In the genomic region with DNA sequence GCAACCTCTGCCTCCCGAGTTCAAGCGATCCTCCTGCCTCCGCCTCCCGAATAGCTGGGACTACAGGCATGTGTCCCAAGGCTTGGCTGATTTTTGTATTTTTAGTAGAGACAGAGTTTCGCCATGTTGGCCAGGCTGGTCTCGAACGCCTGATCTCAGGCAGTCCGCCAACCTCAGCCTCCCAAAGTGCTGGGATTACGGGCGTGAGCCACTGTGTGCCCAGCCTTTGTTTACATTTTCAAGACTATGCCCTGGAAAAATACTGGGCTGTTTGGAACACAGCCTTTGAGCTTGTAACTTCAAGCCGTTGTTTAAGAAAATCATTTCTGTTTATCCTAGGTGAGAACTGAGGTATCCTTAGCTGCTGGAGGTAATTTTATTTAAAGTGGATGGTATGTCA, we compare ENCODE assay signal across 1 cellular context.
TF ChIP-seq lines count a peak whose summit lies in the region.

No MANE protein-coding gene starts in this region.

TF ChIP-seq in HepG2, 621 proteins besides CTCF, POLR2A, EP300 and RAD21 (continued from another document and continues in another):
- TF ChIP-seq, protein P1, sequence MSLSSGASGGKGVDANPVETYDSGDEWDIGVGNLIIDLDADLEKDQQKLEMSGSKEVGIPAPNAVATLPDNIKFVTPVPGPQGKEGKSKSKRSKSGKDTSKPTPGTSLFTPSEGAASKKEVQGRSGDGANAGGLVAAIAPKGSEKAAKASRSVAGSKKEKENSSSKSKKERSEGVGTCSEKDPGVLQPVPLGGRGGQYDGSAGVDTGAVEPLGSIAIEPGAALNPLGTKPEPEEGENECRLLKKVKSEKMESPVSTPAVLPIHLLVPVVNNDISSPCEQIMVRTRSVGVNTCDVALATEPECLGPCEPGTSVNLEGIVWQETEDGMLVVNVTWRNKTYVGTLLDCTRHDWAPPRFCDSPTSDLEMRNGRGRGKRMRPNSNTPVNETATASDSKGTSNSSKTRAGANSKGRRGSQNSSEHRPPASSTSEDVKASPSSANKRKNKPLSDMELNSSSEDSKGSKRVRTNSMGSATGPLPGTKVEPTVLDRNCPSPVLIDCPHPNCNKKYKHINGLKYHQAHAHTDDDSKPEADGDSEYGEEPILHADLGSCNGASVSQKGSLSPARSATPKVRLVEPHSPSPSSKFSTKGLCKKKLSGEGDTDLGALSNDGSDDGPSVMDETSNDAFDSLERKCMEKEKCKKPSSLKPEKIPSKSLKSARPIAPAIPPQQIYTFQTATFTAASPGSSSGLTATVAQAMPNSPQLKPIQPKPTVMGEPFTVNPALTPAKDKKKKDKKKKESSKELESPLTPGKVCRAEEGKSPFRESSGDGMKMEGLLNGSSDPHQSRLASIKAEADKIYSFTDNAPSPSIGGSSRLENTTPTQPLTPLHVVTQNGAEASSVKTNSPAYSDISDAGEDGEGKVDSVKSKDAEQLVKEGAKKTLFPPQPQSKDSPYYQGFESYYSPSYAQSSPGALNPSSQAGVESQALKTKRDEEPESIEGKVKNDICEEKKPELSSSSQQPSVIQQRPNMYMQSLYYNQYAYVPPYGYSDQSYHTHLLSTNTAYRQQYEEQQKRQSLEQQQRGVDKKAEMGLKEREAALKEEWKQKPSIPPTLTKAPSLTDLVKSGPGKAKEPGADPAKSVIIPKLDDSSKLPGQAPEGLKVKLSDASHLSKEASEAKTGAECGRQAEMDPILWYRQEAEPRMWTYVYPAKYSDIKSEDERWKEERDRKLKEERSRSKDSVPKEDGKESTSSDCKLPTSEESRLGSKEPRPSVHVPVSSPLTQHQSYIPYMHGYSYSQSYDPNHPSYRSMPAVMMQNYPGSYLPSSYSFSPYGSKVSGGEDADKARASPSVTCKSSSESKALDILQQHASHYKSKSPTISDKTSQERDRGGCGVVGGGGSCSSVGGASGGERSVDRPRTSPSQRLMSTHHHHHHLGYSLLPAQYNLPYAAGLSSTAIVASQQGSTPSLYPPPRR (CRISPR knock-in tag; IDR thresholded peaks at IDR 0.05; ENCODE audit: borderline replicate concordance): 0 out of 2 replicates have a peak, but pooled peaks have one; percentile 18
- TF ChIP-seq, protein P2, sequence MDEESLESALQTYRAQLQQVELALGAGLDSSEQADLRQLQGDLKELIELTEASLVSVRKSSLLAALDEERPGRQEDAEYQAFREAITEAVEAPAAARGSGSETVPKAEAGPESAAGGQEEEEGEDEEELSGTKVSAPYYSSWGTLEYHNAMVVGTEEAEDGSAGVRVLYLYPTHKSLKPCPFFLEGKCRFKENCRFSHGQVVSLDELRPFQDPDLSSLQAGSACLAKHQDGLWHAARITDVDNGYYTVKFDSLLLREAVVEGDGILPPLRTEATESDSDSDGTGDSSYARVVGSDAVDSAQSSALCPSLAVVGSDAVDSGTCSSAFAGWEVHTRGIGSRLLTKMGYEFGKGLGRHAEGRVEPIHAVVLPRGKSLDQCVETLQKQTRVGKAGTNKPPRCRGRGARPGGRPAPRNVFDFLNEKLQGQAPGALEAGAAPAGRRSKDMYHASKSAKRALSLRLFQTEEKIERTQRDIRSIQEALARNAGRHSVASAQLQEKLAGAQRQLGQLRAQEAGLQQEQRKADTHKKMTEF (CRISPR knock-in tag; IDR thresholded peaks at IDR 0.05): peak; percentile 27; the same call in 1 of the 2 replicates
- TF ChIP-seq ZNF605 (CRISPR knock-in tag; IDR thresholded peaks at IDR 0.05) (0 out of 2 replicates have a peak, but pooled peaks have one; percentile 35), PHF21A (CRISPR knock-in tag; IDR thresholded peaks at IDR 0.05) (peak; percentile 58; the same call in 1 of the 2 replicates), ZNF660 (CRISPR knock-in tag; IDR thresholded peaks at IDR 0.05; ENCODE audit: borderline replicate concordance, low read depth) (no peak), ZMYM4 (CRISPR knock-in tag; IDR thresholded peaks at IDR 0.05) (peak; percentile 36), SMYD3 (CRISPR knock-in tag; IDR thresholded peaks at IDR 0.05) (0 out of 2 replicates have a peak, but pooled peaks have one; percentile 2), MTA1 (CRISPR knock-in tag; IDR thresholded peaks at IDR 0.05; ENCODE audit: borderline replicate concordance) (no peak), ZFX (CRISPR knock-in tag; IDR thresholded peaks at IDR 0.05; ENCODE audit: low read depth) (peak; percentile 20; the same call in 1 of the 2 replicates), MTA3 (CRISPR knock-in tag; IDR thresholded peaks at IDR 0.05) (no peak), RFXANK (CRISPR knock-in tag; IDR thresholded peaks at IDR 0.05) (no peak), ZNF556 (CRISPR knock-in tag; IDR thresholded peaks at IDR 0.05; ENCODE audit: borderline replicate concordance) (0 out of 2 replicates have a peak, but pooled peaks have one; percentile 27), ZNF343 (CRISPR knock-in tag; IDR thresholded peaks at IDR 0.05) (no peak), SOX6 (IDR thresholded peaks at IDR 0.05) (no peak), SOX6 (CRISPR knock-in tag; IDR thresholded peaks at IDR 0.05) (peak; percentile 31; the same call in 1 of the 2 replicates), ZNF24 (IDR thresholded peaks at IDR 0.05) (no peak), HOXA9 (CRISPR knock-in tag; IDR thresholded peaks at IDR 0.05; ENCODE audit: borderline replicate concordance) (no peak), ZNF460 (CRISPR knock-in tag; IDR thresholded peaks at IDR 0.05; ENCODE audit: borderline replicate concordance) (peak; percentile 75; the same call in 1 of the 2 replicates), ZNF121 (CRISPR knock-in tag; IDR thresholded peaks at IDR 0.05) (peak; percentile 46; the same call in 1 of the 2 replicates), SNAPC2 (CRISPR knock-in tag; IDR thresholded peaks at IDR 0.05) (no peak), SALL1 (CRISPR knock-in tag; IDR thresholded peaks at IDR 0.05) (peak; percentile 76), YEATS2 (CRISPR knock-in tag; IDR thresholded peaks at IDR 0.05; ENCODE audit: borderline replicate concordance) (0 out of 2 replicates have a peak, but pooled peaks have one; percentile 32), ZNF572 (CRISPR knock-in tag; IDR thresholded peaks at IDR 0.05) (no peak), KDM6A (CRISPR knock-in tag; IDR thresholded peaks at IDR 0.05; ENCODE audit: low read depth) (0 out of 2 replicates have a peak, but pooled peaks have one; percentile 22), ZFP36L2 (CRISPR knock-in tag; IDR thresholded peaks at IDR 0.05) (no peak), GTF2F1 (IDR thresholded peaks at IDR 0.05; ENCODE audit: low read length) (no peak), MIXL1 (CRISPR knock-in tag; IDR thresholded peaks at IDR 0.05) (0 out of 2 replicates have a peak, but pooled peaks have one; percentile 16), ZMYM3 (CRISPR knock-in tag; IDR thresholded peaks at IDR 0.05) (peak; percentile 66)
- TF ChIP-seq, protein P3, sequence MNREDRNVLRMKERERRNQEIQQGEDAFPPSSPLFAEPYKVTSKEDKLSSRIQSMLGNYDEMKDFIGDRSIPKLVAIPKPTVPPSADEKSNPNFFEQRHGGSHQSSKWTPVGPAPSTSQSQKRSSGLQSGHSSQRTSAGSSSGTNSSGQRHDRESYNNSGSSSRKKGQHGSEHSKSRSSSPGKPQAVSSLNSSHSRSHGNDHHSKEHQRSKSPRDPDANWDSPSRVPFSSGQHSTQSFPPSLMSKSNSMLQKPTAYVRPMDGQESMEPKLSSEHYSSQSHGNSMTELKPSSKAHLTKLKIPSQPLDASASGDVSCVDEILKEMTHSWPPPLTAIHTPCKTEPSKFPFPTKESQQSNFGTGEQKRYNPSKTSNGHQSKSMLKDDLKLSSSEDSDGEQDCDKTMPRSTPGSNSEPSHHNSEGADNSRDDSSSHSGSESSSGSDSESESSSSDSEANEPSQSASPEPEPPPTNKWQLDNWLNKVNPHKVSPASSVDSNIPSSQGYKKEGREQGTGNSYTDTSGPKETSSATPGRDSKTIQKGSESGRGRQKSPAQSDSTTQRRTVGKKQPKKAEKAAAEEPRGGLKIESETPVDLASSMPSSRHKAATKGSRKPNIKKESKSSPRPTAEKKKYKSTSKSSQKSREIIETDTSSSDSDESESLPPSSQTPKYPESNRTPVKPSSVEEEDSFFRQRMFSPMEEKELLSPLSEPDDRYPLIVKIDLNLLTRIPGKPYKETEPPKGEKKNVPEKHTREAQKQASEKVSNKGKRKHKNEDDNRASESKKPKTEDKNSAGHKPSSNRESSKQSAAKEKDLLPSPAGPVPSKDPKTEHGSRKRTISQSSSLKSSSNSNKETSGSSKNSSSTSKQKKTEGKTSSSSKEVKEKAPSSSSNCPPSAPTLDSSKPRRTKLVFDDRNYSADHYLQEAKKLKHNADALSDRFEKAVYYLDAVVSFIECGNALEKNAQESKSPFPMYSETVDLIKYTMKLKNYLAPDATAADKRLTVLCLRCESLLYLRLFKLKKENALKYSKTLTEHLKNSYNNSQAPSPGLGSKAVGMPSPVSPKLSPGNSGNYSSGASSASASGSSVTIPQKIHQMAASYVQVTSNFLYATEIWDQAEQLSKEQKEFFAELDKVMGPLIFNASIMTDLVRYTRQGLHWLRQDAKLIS (CRISPR knock-in tag; IDR thresholded peaks at IDR 0.05): no peak; the same call in 1 of the 2 replicates
- TF ChIP-seq, protein P4, sequence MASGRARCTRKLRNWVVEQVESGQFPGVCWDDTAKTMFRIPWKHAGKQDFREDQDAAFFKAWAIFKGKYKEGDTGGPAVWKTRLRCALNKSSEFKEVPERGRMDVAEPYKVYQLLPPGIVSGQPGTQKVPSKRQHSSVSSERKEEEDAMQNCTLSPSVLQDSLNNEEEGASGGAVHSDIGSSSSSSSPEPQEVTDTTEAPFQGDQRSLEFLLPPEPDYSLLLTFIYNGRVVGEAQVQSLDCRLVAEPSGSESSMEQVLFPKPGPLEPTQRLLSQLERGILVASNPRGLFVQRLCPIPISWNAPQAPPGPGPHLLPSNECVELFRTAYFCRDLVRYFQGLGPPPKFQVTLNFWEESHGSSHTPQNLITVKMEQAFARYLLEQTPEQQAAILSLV (CRISPR knock-in tag; IDR thresholded peaks at IDR 0.05; ENCODE audit: borderline replicate concordance): no peak
- TF ChIP-seq, protein P5, sequence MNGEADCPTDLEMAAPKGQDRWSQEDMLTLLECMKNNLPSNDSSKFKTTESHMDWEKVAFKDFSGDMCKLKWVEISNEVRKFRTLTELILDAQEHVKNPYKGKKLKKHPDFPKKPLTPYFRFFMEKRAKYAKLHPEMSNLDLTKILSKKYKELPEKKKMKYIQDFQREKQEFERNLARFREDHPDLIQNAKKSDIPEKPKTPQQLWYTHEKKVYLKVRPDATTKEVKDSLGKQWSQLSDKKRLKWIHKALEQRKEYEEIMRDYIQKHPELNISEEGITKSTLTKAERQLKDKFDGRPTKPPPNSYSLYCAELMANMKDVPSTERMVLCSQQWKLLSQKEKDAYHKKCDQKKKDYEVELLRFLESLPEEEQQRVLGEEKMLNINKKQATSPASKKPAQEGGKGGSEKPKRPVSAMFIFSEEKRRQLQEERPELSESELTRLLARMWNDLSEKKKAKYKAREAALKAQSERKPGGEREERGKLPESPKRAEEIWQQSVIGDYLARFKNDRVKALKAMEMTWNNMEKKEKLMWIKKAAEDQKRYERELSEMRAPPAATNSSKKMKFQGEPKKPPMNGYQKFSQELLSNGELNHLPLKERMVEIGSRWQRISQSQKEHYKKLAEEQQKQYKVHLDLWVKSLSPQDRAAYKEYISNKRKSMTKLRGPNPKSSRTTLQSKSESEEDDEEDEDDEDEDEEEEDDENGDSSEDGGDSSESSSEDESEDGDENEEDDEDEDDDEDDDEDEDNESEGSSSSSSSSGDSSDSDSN (CRISPR knock-in tag; IDR thresholded peaks at IDR 0.05): 0 out of 2 replicates have a peak, but pooled peaks have one; percentile 26
- TF ChIP-seq, protein P6, sequence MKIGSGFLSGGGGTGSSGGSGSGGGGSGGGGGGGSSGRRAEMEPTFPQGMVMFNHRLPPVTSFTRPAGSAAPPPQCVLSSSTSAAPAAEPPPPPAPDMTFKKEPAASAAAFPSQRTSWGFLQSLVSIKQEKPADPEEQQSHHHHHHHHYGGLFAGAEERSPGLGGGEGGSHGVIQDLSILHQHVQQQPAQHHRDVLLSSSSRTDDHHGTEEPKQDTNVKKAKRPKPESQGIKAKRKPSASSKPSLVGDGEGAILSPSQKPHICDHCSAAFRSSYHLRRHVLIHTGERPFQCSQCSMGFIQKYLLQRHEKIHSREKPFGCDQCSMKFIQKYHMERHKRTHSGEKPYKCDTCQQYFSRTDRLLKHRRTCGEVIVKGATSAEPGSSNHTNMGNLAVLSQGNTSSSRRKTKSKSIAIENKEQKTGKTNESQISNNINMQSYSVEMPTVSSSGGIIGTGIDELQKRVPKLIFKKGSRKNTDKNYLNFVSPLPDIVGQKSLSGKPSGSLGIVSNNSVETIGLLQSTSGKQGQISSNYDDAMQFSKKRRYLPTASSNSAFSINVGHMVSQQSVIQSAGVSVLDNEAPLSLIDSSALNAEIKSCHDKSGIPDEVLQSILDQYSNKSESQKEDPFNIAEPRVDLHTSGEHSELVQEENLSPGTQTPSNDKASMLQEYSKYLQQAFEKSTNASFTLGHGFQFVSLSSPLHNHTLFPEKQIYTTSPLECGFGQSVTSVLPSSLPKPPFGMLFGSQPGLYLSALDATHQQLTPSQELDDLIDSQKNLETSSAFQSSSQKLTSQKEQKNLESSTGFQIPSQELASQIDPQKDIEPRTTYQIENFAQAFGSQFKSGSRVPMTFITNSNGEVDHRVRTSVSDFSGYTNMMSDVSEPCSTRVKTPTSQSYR (CRISPR knock-in tag; IDR thresholded peaks at IDR 0.05; ENCODE audit: borderline replicate concordance): peak; percentile 29; the same call in 1 of the 2 replicates
- TF ChIP-seq, protein P7, sequence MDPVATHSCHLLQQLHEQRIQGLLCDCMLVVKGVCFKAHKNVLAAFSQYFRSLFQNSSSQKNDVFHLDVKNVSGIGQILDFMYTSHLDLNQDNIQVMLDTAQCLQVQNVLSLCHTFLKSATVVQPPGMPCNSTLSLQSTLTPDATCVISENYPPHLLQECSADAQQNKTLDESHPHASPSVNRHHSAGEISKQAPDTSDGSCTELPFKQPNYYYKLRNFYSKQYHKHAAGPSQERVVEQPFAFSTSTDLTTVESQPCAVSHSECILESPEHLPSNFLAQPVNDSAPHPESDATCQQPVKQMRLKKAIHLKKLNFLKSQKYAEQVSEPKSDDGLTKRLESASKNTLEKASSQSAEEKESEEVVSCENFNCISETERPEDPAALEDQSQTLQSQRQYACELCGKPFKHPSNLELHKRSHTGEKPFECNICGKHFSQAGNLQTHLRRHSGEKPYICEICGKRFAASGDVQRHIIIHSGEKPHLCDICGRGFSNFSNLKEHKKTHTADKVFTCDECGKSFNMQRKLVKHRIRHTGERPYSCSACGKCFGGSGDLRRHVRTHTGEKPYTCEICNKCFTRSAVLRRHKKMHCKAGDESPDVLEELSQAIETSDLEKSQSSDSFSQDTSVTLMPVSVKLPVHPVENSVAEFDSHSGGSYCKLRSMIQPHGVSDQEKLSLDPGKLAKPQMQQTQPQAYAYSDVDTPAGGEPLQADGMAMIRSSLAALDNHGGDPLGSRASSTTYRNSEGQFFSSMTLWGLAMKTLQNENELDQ (CRISPR knock-in tag; IDR thresholded peaks at IDR 0.05; ENCODE audit: borderline replicate concordance): no peak
- TF ChIP-seq, protein P8, sequence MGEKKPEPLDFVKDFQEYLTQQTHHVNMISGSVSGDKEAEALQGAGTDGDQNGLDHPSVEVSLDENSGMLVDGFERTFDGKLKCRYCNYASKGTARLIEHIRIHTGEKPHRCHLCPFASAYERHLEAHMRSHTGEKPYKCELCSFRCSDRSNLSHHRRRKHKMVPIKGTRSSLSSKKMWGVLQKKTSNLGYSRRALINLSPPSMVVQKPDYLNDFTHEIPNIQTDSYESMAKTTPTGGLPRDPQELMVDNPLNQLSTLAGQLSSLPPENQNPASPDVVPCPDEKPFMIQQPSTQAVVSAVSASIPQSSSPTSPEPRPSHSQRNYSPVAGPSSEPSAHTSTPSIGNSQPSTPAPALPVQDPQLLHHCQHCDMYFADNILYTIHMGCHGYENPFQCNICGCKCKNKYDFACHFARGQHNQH (CRISPR knock-in tag; IDR thresholded peaks at IDR 0.05): peak; percentile 70; the same call in 1 of the 2 replicates
